ENCODE assay signal across 15 cellular contexts in the genomic region with DNA sequence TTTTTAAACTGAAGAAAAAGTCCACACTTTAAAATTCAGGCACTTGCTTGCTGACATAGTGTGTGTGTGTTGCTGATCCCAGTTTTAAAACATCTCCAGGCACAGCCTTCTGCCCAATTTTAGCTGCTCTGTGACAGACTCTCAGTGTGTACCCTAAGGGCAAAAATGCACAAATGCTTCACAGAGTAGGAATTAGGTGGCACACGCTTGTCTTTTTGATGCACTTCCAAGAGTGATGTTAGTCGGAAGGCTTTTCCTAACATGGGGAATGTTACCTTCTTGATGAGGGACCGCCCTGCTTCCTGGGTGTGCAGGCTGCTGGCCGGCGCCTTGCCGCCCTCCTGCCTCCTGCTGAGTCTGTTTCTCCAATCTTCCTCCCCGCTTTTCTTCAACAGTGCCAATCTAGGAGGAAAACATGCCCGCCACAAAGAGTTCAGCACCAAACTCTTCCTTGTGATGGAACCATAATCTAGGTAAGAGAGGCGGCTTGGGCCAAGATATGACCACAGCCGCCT.
"Had no signal": no experiment of that assay in that cellular context is flagged by ENCODE, and none has a peak within 500 bp of the region (broad histone marks: within the 10 kb centered on the region; RNA-seq: fewer than 3 reads in every experiment).

No MANE protein-coding gene starts in this region.

- H3K4me1 ChIP-seq: esophagus squamous epithelium, neural progenitor cell, prostate gland, right lobe of liver, vagina had no signal

- H3K9me3 Mint-ChIP-seq: activated T-cell treated with anti-CD3 and anti-CD28 coated beads, Interleukin-2, amount 50 U/mL, for 72 hours; memory B cell; naive B cell; neural progenitor cell; stimulated activated naive B cell treated with anti-CD40 and anti-IgM and Interleukin-4, amounts not matched to agents 10 μg/mL and 1 μg/mL and 100 μg/mL, for 72 hours had no signal

- H3K4me2 ChIP-seq: neural progenitor cell had no signal

- H3K27me3 ChIP-seq: esophagus squamous epithelium, neural progenitor cell, right lobe of liver, vagina had no signal

- H3K27ac Mint-ChIP-seq: activated T-cell treated with anti-CD3 and anti-CD28 coated beads, Interleukin-2, amount 50 U/mL, for 72 hours; memory B cell; naive B cell; neural progenitor cell; stimulated activated naive B cell treated with anti-CD40 and anti-IgM and Interleukin-4, amounts not matched to agents 10 μg/mL and 1 μg/mL and 100 μg/mL, for 72 hours had no signal

- H3K36me3 ChIP-seq: neural progenitor cell, prostate gland, WERI-Rb-1 had no signal

- H3K27ac ChIP-seq: neural progenitor cell, prostate gland, right lobe of liver, vagina, WERI-Rb-1 had no signal

- H2AFZ ChIP-seq: neural progenitor cell had no signal

- H3K27me3 Mint-ChIP-seq: naive B cell; stimulated activated naive B cell treated with anti-CD40 and anti-IgM and Interleukin-4, amounts not matched to agents 10 μg/mL and 1 μg/mL and 100 μg/mL, for 72 hours had no signal

- DNase-seq: activated CD4-positive, alpha-beta T cell treated with anti-CD3 and anti-CD28 coated beads for 1 hour; activated effector memory CD4-positive, alpha-beta T cell treated with anti-CD3 and anti-CD28 coated beads, Interleukin-2, amount 50 U/mL, for 16 hours; activated naive CD4-positive, alpha-beta T cell treated with anti-CD3 and anti-CD28 coated beads, Interleukin-2, amount 50 U/mL, for 16 hours; effector memory CD4-positive, alpha-beta T cell; esophagus squamous epithelium; right lobe of liver; stimulated activated naive B cell treated with anti-CD40 and anti-IgM and Interleukin-4, amounts not matched to agents 10 μg/mL and 1 μg/mL and 100 μg/mL, for 72 hours had no signal

- H3K4me1 Mint-ChIP-seq: memory B cell, naive B cell had no signal

- H3K4me3 Mint-ChIP-seq: activated T-cell treated with anti-CD3 and anti-CD28 coated beads, Interleukin-2, amount 50 U/mL, for 72 hours; memory B cell; neural progenitor cell; stimulated activated naive B cell treated with anti-CD40 and anti-IgM and Interleukin-4, amounts not matched to agents 10 μg/mL and 1 μg/mL and 100 μg/mL, for 72 hours had no signal

- H3K4me3 ChIP-seq: esophagus squamous epithelium, mucosa of descending colon, neural progenitor cell, prostate gland, right lobe of liver, vagina had no signal

- H3K9ac ChIP-seq: neural progenitor cell had no signal

- H3K36me3 Mint-ChIP-seq: memory B cell; naive B cell; stimulated activated naive B cell treated with anti-CD40 and anti-IgM and Interleukin-4, amounts not matched to agents 10 μg/mL and 1 μg/mL and 100 μg/mL, for 72 hours had no signal

- H3K9me3 ChIP-seq: esophagus squamous epithelium, mucosa of descending colon, prostate gland, right lobe of liver, vagina had no signal
